Comparison of ENCODE assay signal across 8 cellular contexts in genomic region chr5:77631166-77631582, GRCh38. TPM values are rescaled to one million over a fixed set of nuclear protein-coding genes. Genes with fewer than 3 reads are reported as not detected.
DNase-seq lines count a peak whose midpoint lies in the region; ATAC-seq and TF ChIP-seq lines count a peak whose summit lies in the region.

No MANE protein-coding gene starts in this region.

- peaks cover 13 to 22% of the 10 kb centered on the region in 2 experiments for H3K9me3 ChIP-seq in CD4-positive, CD25-positive, alpha-beta regulatory T cell (ENCODE audit: control insufficient read depth in 2 of 2, low read length in 2 of 2)
- no peaks in the 10 kb centered on the region for H3K9me3 ChIP-seq in esophagus muscularis mucosa

- peaks cover 91% of the 10 kb centered on the region for H3K27me3 Mint-ChIP-seq in CD4-positive, CD25-positive, alpha-beta regulatory T cell

- peak overlapping the region; percentile 86 for H3K4me3 ChIP-seq in CD4-positive, CD25-positive, alpha-beta regulatory T cell (ENCODE audit: low read depth, low read length)
- H3K4me3 ChIP-seq in esophagus muscularis mucosa, result peak overlapping the region; percentile 48 to 57 (median 51)

- H3K36me3 Mint-ChIP-seq in CD4-positive, CD25-positive, alpha-beta regulatory T cell, result peaks cover 2% of the 10 kb centered on the region

- peaks cover 0 to 18% (median 4%) of the 10 kb centered on the region in 7 donors for H3K9me3 Mint-ChIP-seq in CD4-positive, CD25-positive, alpha-beta regulatory T cell

- H3K27me3 ChIP-seq in CD4-positive, CD25-positive, alpha-beta regulatory T cell (ENCODE audit: control insufficient read depth, insufficient read depth, low read length), result peaks cover 65% of the 10 kb centered on the region
- peaks cover 14 to 96% (median 83%) of the 10 kb centered on the region in 4 donors for H3K27me3 ChIP-seq in esophagus muscularis mucosa

- no peak for ATAC-seq in CD4-positive, CD25-positive, alpha-beta regulatory T cell (ENCODE audit: low read depth in 2 of 2)
- ATAC-seq in GM19455 (IDR thresholded peaks at IDR 0.05; ENCODE audit: unreplicated experiment), result peak; percentile 32
- ATAC-seq in HG03571 (IDR thresholded peaks at IDR 0.05; ENCODE audit: unreplicated experiment), result peak; percentile 28
- no peak for ATAC-seq in HG03469 (IDR thresholded peaks at IDR 0.05; ENCODE audit: unreplicated experiment)

- H3K4me1 ChIP-seq in CD4-positive, CD25-positive, alpha-beta regulatory T cell (ENCODE audit: control insufficient read depth, insufficient read depth, low read length, poor library complexity, severe bottlenecking), result peaks cover 30% of the 10 kb centered on the region
- peaks cover 31 to 39% (median 33%) of the 10 kb centered on the region in 4 donors for H3K4me1 ChIP-seq in esophagus muscularis mucosa

- no peak for TF ChIP-seq CTCF in esophagus muscularis mucosa (IDR thresholded peaks at IDR 0.05)

- WGBS in esophagus muscularis mucosa, result 11% methylated on average over 13 of the region's 13 CpGs

- H3K27ac Mint-ChIP-seq in CD4-positive, CD25-positive, alpha-beta regulatory T cell, result peak overlapping the region in 1 of 3 donors; percentile 12

- peaks cover 20 to 31% (median 25%) of the 10 kb centered on the region in 4 donors for H3K4me1 Mint-ChIP-seq in CD4-positive, CD25-positive, alpha-beta regulatory T cell

- no peak for TF ChIP-seq POLR2A in esophagus muscularis mucosa (IDR thresholded peaks at IDR 0.05; ENCODE audit: low read depth)

- peak overlapping the region; percentile 13 to 91 (median 84) for H3K4me3 Mint-ChIP-seq in CD4-positive, CD25-positive, alpha-beta regulatory T cell

- no peak for TF ChIP-seq EP300 in esophagus muscularis mucosa (IDR thresholded peaks at IDR 0.05)

- no peak for DNase-seq in CD4-positive, CD25-positive, alpha-beta regulatory T cell
- no peak for DNase-seq in esophagus muscularis mucosa (ENCODE audit: extremely low spot score)
- DNase-seq in NCI-H2227 treated with DMSO at 0.1 percent for 48 hours (lab: John Stamatoyannopoulos, UW), result no peak
- no peak for DNase-seq in head of caudate nucleus
- DNase-seq in SIG-M5 treated with dmso at 0.1 percent for 504 hours (lab: John Stamatoyannopoulos, UW; ENCODE audit: unreplicated experiment), result no peak

- H3K27ac ChIP-seq in CD4-positive, CD25-positive, alpha-beta regulatory T cell (ENCODE audit: insufficient read depth, low read length, poor library complexity, severe bottlenecking), result no peak overlapping the region
- no peak overlapping the region for H3K27ac ChIP-seq in esophagus muscularis mucosa (replicated peaks in 1 of 4)

- intact Hi-C loops in esophagus muscularis mucosa (cut with DNase I) (no loop called here), head of caudate nucleus (cut with DNase I) (loop anchor here (10.0 kb wide), 1 partner anchor 136 kb away; the partner anchor contains the start of gene WDR41)

- H3K36me3 ChIP-seq in CD4-positive, CD25-positive, alpha-beta regulatory T cell (ENCODE audit: control insufficient read depth, insufficient read depth, low read length), result no peaks in the 10 kb centered on the region
- no peaks in the 10 kb centered on the region for H3K36me3 ChIP-seq in esophagus muscularis mucosa

RNA-seq across cellular contexts. Expression of gene OTP, which starts 7.3 kb away (rescaled TPM):
- total RNA-seq in CD4-positive, CD25-positive, alpha-beta regulatory T cell, result not detected
- not detected for polyA plus RNA-seq in CD4-positive, CD25-positive, alpha-beta regulatory T cell
- not detected for total RNA-seq in esophagus muscularis mucosa

Comparison
In these comparisons a context has a peak if more than half of its experiments do, and no peak if none do; other contexts are left out.
1. ATAC-seq: peak in GM19455 (single experiment) and HG03571 (single experiment); none in CD4-positive, CD25-positive, alpha-beta regulatory T cell (0 of 2) and HG03469 (single experiment).